In the genomic region with DNA sequence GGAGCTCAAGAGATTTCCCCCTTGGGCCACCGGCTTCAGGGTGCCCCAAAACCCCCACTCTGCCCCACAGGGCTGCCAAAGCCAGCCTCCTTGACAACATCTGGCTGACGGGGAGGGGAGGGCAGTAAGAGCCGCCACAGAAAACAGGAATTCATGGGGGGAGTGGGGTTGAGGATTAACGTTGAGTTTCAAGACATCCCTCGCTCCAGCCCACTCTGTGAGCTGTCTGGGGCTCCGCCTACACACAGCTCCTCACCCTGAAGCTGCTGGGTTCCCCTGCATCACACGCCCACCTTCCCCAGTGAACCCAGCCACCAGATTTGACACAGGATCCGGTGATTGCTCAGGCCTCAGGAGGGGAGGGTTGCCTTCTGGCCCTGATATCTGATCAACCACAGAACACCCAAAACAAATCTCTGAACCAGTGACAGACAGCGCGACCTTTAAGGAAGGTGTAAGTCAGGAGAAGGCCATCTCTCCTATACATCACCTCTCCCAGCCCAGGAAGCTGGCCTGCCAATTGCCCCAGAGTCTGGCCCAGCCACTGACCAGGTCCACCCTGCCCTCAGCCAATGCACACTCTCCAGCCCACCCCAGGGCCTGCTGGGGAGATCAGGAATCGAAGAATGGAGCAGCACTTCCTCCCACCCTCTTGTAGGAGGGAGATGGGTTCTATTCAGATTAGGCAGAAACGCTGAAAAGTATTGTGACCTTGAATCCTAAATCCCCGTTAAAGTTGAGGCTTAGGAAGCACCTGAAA, we compare ENCODE assay signal across 9 cellular contexts.
DNase-seq lines count a peak whose midpoint lies in the region; ATAC-seq and TF ChIP-seq lines count a peak whose summit lies in the region.
"Had no signal": no experiment of that assay in that cellular context is flagged by ENCODE, and none has a peak within 500 bp of the region (broad histone marks: within the 10 kb centered on the region; RNA-seq: fewer than 3 reads in every experiment).

No MANE protein-coding gene starts in this region.

- peak overlapping the region in 2 of 10 donors; percentile 1 to 25 for H3K4me3 Mint-ChIP-seq in naive thymus-derived CD8-positive, alpha-beta T cell
- no peak overlapping the region for H3K4me3 Mint-ChIP-seq in endothelial cell (ENCODE audit: unreplicated experiment)

- no peak for TF ChIP-seq EP300 in upper lobe of left lung (IDR thresholded peaks at IDR 0.05)

- peaks cover 0 to 26% (median 14%) of the 10 kb centered on the region in 3 donors for H3K36me3 Mint-ChIP-seq in naive thymus-derived CD8-positive, alpha-beta T cell
- H3K36me3 Mint-ChIP-seq in endothelial cell (ENCODE audit: low read depth, unreplicated experiment) = peaks cover 27% of the 10 kb centered on the region

- H3K9me3 ChIP-seq in WERI-Rb-1 (ENCODE audit: severe bottlenecking) (no peaks in the 10 kb centered on the region), upper lobe of left lung (no peaks in the 10 kb centered on the region), OCI-LY7 (ENCODE audit: low read length) (no peaks in the 10 kb centered on the region), thyroid gland (no peaks in the 10 kb centered on the region)

- H3K27ac Mint-ChIP-seq in naive thymus-derived CD8-positive, alpha-beta T cell = peak overlapping the region in 7 of 10 donors; percentile 29 to 89 (median 73)
- no peak overlapping the region for H3K27ac Mint-ChIP-seq in endothelial cell (ENCODE audit: unreplicated experiment)

- H3K9me2 ChIP-seq in OCI-LY7 (ENCODE audit: insufficient read depth, low read length) = no peaks in the 10 kb centered on the region

- intact Hi-C loops in OCI-LY7 (cut with micrococcal nuclease; ENCODE audit: unreplicated experiment) = no loop called here
- intact Hi-C loops in thyroid gland (cut with DNase I) = no loop called here

- no TSS peak for BruUV-seq in OCI-LY7 (replicated peaks; lab: Mats Ljungman, UMichigan)

- H4K20me1 ChIP-seq in OCI-LY7 (ENCODE audit: insufficient read depth, low read length) = no peaks in the 10 kb centered on the region

- CTCF ChIA-PET in OCI-LY7 (lab: Charles Lee; ENCODE audit: unreplicated experiment) = interaction anchor here (0.6 to 1.2 kb wide), 4 partner anchors 10 to 420 kb away, joined by 3 read pairs; no protein-coding TSS in a partner anchor

- POLR2A ChIA-PET in naive thymus-derived CD8-positive, alpha-beta T cell (lab: Charles Lee) = interaction anchor here (0.5 to 1.3 kb wide), 2 partner anchors 122 to 179 kb away, joined by 4 read pairs; partner anchors contain the start of gene SOCS1
- POLR2A ChIA-PET in OCI-LY7 (lab: Charles Lee) = no interaction called here

- H3K9me3 Mint-ChIP-seq in naive thymus-derived CD8-positive, alpha-beta T cell = no peaks in the 10 kb centered on the region
- H3K9me3 Mint-ChIP-seq in endothelial cell (ENCODE audit: unreplicated experiment) = no peaks in the 10 kb centered on the region

- peak overlapping the region; percentile 6; the same call in 1 of the 2 replicates for H3K27ac ChIP-seq in WERI-Rb-1
- peak overlapping the region in 1 of 4 donors; percentile 49 for H3K27ac ChIP-seq in upper lobe of left lung
- H3K27ac ChIP-seq in OCI-LY7 (ENCODE audit: low read depth, low read length, poor library complexity, severe bottlenecking) = no peak overlapping the region
- H3K27ac ChIP-seq in thyroid gland = peak overlapping the region in 1 of 3 donors; percentile 85

- peaks cover 7 to 18% (median 11%) of the 10 kb centered on the region in 4 donors for H3K4me1 ChIP-seq in upper lobe of left lung
- no peaks in the 10 kb centered on the region for H3K4me1 ChIP-seq in OCI-LY7 (ENCODE audit: insufficient read depth, low read length, poor library complexity, severe bottlenecking)
- H3K4me1 ChIP-seq in thyroid gland = peaks cover 50 to 54% of the 10 kb centered on the region in 2 donors

- H3K4me2 ChIP-seq in OCI-LY7 (ENCODE audit: low read length) = no peak overlapping the region

- TF ChIP-seq CTCF in WERI-Rb-1 (IDR thresholded peaks at IDR 0.05; ENCODE audit: low read depth, low read length) (no peak), endothelial cell (IDR thresholded peaks at IDR 0.05; ENCODE audit: unreplicated experiment) (no peak), upper lobe of left lung (IDR thresholded peaks at IDR 0.05) (no peak), OCI-LY7 (conservative IDR thresholded peaks at IDR 0.05; ENCODE audit: low read length) (no peak), thyroid gland (IDR thresholded peaks at IDR 0.05) (no peak)

- TF ChIP-seq POLR2A in upper lobe of left lung (IDR thresholded peaks at IDR 0.05) = no peak
- TF ChIP-seq POLR2A in thyroid gland (IDR thresholded peaks at IDR 0.05) = no peak

- ATAC-seq in GM18511 (IDR thresholded peaks at IDR 0.05; ENCODE audit: unreplicated experiment) = peak; percentile 72
- peak; percentile 59 for ATAC-seq in HG02642 (IDR thresholded peaks at IDR 0.05; ENCODE audit: poor library complexity, unreplicated experiment)
- peak; percentile 72 to 95 for ATAC-seq in naive thymus-derived CD8-positive, alpha-beta T cell
- no peak for ATAC-seq in upper lobe of left lung (ENCODE audit: low FRiP score in 2 of 2)
- ATAC-seq: right cardiac atrium had no signal

- H3K4me1 Mint-ChIP-seq in naive thymus-derived CD8-positive, alpha-beta T cell = peaks cover 22 to 69% (median 40%) of the 10 kb centered on the region in 4 donors
- H3K4me1 Mint-ChIP-seq in endothelial cell (ENCODE audit: unreplicated experiment) = peaks cover 3% of the 10 kb centered on the region

- H3K79me2 ChIP-seq in OCI-LY7 (ENCODE audit: insufficient read depth, low read depth, low read length) = no peaks in the 10 kb centered on the region

- H3K27me3 ChIP-seq in WERI-Rb-1 (ENCODE audit: insufficient read depth, low read depth, severe bottlenecking) (no peaks in the 10 kb centered on the region), upper lobe of left lung (no peaks in the 10 kb centered on the region), thyroid gland (no peaks in the 10 kb centered on the region)

- no peak overlapping the region for H3K4me3 ChIP-seq in WERI-Rb-1 (ENCODE audit: low read depth, low read length)
- no peak overlapping the region for H3K4me3 ChIP-seq in upper lobe of left lung
- H3K4me3 ChIP-seq in OCI-LY7 (ENCODE audit: low read depth, low read length, poor library complexity, severe bottlenecking) = no peak overlapping the region
- H3K4me3 ChIP-seq in thyroid gland (replicated peaks in 1 of 3) = no peak overlapping the region

- no peak overlapping the region for H2AFZ ChIP-seq in OCI-LY7 (ENCODE audit: low read length)

- DNase-seq in WERI-Rb-1 (peak; percentile 14), endothelial cell (ENCODE audit: low spot score) (no peak), upper lobe of left lung (no peak), OCI-LY7 (ENCODE audit: low spot score) (no peak), thyroid gland (no peak)
- peak in 4 of 10 donors; percentile 10 to 37 (median 29) for DNase-seq in naive thymus-derived CD8-positive, alpha-beta T cell

- WGBS in upper lobe of left lung, 2 donors = 87 to 92% methylated on average over 9 to 13 of the region's 13 CpGs
- 85 to 86% methylated on average over 12 of the region's 13 CpGs for WGBS in thyroid gland, 2 donors

- H3K27me3 Mint-ChIP-seq in naive thymus-derived CD8-positive, alpha-beta T cell = no peaks in the 10 kb centered on the region
- peaks cover 8% of the 10 kb centered on the region for H3K27me3 Mint-ChIP-seq in endothelial cell (ENCODE audit: unreplicated experiment)

- H3K36me3 ChIP-seq in WERI-Rb-1 (no peaks in the 10 kb centered on the region; the same call in 1 of the 2 replicates), upper lobe of left lung (peaks cover 0 to 18% (median 2%) of the 10 kb centered on the region in 4 donors), OCI-LY7 (ENCODE audit: insufficient read depth, low read length) (peaks cover 33% of the 10 kb centered on the region; the same call in 1 of the 2 replicates), thyroid gland (no peaks in the 10 kb centered on the region)

Comparison
In these comparisons a context has a peak if more than half of its experiments do, and no peak if none do; other contexts are left out.
1. ATAC-seq: peak in GM18511 (single experiment), HG02642 (single experiment) and naive thymus-derived CD8-positive, alpha-beta T cell (2 of 2); none in upper lobe of left lung (0 of 2).